9 cellular contexts compared by ENCODE assay signal in genomic region chr5:127705120-127705892, GRCh38. TPM values are rescaled to one million over a fixed set of nuclear protein-coding genes. Genes with fewer than 3 reads are reported as not detected.
A peak's percentile ranks its signal among the peaks of the same experiment; 100 is the strongest.
DNase-seq lines count a peak whose midpoint lies in the region; ATAC-seq, FAIRE-seq and TF ChIP-seq lines count a peak whose summit lies in the region.
"Had no signal": no experiment of that assay in that cellular context is flagged by ENCODE, and none has a peak within 500 bp of the region (broad histone marks: within the 10 kb centered on the region; RNA-seq: fewer than 3 reads in every experiment).

No MANE protein-coding gene starts in this region.

- no peaks in the 10 kb centered on the region for H3K36me3 ChIP-seq in kidney epithelial cell (ENCODE audit: control insufficient read depth, insufficient read depth, low read length)

- TF ChIP-seq CTCF in CD14-positive monocyte (IDR thresholded peaks at IDR 0.05): no peak
- TF ChIP-seq CTCF in kidney epithelial cell (IDR thresholded peaks at IDR 0.05; ENCODE audit: insufficient read depth, low read length, poor library complexity, severe bottlenecking): no peak
- TF ChIP-seq CTCF in GM10266 (IDR thresholded peaks at IDR 0.05; ENCODE audit: control insufficient read depth, insufficient read depth, low read depth, missing control alignments): no peak

- no peak for DNase-seq in CD14-positive monocyte (ENCODE audit: low spot score)
- DNase-seq in amniotic epithelial cell (ENCODE audit: low read depth): peak; percentile 84
- peak; percentile 63 for DNase-seq in kidney epithelial cell (ENCODE audit: low read depth)
- DNase-seq in GM10266 (ENCODE audit: extremely low spot score): no peak
- DNase-seq in GM19239 (ENCODE audit: insufficient read length, low spot score): no peak
- DNase-seq in cerebellar cortex (ENCODE audit: low spot score): no peak
- DNase-seq: naive B cell had no signal

- peak overlapping the region in 6 of 7 donors; percentile 1 to 57 (median 44) for H3K27ac Mint-ChIP-seq in CD14-positive monocyte
- H3K27ac Mint-ChIP-seq: naive B cell had no signal

- FAIRE-seq in GM19239 (lab: Jason Lieb, UNC): no peak

- H3K4me3 ChIP-seq in kidney epithelial cell (ENCODE audit: low read depth, low read length): no peak overlapping the region

- no peaks in the 10 kb centered on the region for H3K36me3 Mint-ChIP-seq in CD14-positive monocyte
- H3K36me3 Mint-ChIP-seq: naive B cell had no signal

- H3K27me3 Mint-ChIP-seq in CD14-positive monocyte (ENCODE audit: low read depth in 3 of 3): peaks cover 0 to 2% (median 1%) of the 10 kb centered on the region in 3 donors

- intact Hi-C loops in CD14-positive monocyte (cut with micrococcal nuclease): no loop called here

- H3K4me1 Mint-ChIP-seq in CD14-positive monocyte: peaks cover 8% of the 10 kb centered on the region
- H3K4me1 Mint-ChIP-seq: naive B cell had no signal

- H3K4me3 Mint-ChIP-seq in CD14-positive monocyte: no peak overlapping the region
- H3K4me3 Mint-ChIP-seq: naive B cell had no signal

- no peaks in the 10 kb centered on the region for H3K27me3 ChIP-seq in kidney epithelial cell (ENCODE audit: control insufficient read depth, insufficient read depth, low read length)

- H3K9me3 Mint-ChIP-seq in CD14-positive monocyte: peaks cover 0 to 3% (median under 1%) of the 10 kb centered on the region in 7 donors
- H3K9me3 Mint-ChIP-seq: naive B cell had no signal

- ATAC-seq in HG03378 (IDR thresholded peaks at IDR 0.05; ENCODE audit: unreplicated experiment) (peak; percentile 59), HG03280 (IDR thresholded peaks at IDR 0.05; ENCODE audit: unreplicated experiment) (no peak)

RNA-seq across cellular contexts. Expression of gene CCDC192, which starts 2.1 kb away (rescaled TPM):
- not detected for polyA plus RNA-seq in CD14-positive monocyte
- total RNA-seq in kidney epithelial cell: not detected in 2 replicates

RNA-seq across cellular contexts. Expression of gene CTXN3, which starts 56.4 kb away (rescaled TPM):
- polyA plus RNA-seq in CD14-positive monocyte: not detected
- total RNA-seq in kidney epithelial cell: not detected in 2 replicates

Comparison
In these comparisons a context has a peak if more than half of its experiments do, and no peak if none do; other contexts are left out.
1. DNase-seq: peak in amniotic epithelial cell (single experiment) and kidney epithelial cell (single experiment); none in CD14-positive monocyte (single experiment), GM10266 (single experiment), GM19239 (single experiment) and cerebellar cortex (single experiment).